8 cellular contexts compared by ENCODE assay signal in the genomic region with DNA sequence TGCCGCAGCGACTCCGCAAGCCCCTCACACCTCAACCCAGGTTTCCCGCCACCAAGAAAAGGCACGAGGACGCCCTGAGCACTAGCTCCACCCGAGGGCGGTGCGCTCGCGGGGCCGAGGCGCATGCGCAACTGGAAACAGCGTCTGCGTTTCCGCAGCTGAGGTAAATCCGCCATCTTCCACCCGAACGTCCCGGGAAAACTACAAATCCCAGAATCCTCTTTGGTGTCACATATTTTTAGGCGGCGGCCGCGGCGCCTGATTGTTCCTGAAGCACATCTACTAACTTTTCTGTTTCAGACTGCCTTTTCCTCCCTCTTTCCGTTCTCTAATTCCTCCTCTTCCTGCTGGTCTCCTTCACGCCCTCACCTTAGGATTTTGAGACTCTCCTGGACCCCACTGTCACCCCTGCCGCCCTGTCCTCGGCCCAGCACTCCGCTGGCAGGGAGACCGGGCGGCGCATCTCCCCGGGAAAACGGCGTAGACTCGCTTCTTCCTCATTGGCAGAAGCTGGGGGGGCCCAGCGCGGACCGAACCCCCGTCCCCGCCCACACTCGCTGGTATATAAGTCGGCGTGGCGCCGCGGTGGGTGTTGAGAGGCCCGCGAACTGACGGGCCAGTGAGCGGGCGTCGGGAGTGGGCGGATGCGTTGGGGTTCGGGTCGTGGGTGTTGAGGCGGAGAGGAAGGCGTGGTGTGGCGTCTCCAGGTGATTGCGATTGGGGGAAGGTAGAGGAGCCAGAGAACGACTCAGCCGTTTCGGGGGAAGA. TPM values are rescaled to one million over a fixed set of nuclear protein-coding genes. Genes with fewer than 3 reads are reported as not detected.
DNase-seq lines count a peak whose midpoint lies in the region; ATAC-seq and TF ChIP-seq lines count a peak whose summit lies in the region.

A gene with protein sequence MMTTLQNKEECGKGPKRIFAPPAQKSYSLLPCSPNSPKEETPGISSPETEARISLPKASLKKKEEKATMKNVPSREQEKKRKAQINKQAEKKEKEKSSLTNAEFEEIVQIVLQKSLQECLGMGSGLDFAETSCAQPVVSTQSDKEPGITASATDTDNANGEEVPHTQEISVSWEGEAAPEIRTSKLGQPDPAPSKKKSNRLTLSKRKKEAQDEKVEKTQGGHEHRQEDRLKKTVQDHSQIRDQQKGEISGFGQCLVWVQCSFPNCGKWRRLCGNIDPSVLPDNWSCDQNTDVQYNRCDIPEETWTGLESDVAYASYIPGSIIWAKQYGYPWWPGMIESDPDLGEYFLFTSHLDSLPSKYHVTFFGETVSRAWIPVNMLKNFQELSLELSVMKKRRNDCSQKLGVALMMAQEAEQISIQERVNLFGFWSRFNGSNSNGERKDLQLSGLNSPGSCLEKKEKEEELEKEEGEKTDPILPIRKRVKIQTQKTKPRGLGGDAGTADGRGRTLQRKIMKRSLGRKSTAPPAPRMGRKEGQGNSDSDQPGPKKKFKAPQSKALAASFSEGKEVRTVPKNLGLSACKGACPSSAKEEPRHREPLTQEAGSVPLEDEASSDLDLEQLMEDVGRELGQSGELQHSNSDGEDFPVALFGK (minus strand): TSS at position 505 of the 768 bp plus-strand sequence. CDS start 8,054 bp downstream, outside the sequence.

- TF ChIP-seq CTCF in C4-2B (conservative IDR thresholded peaks at IDR 0.05) (no peak), dorsolateral prefrontal cortex (IDR thresholded peaks at IDR 0.05 in 54 of 56, conservative IDR thresholded peaks at IDR 0.05 in 2 of 56; ENCODE audit: low read depth in 1 of 56, partially characterized antibody in 56 of 56) (peak in 43 of 56 donors; percentile 2 to 58 (median 32)), liver (IDR thresholded peaks at IDR 0.05; ENCODE audit: low read depth, low read length, missing input control) (no peak)

- H3K36me3 Mint-ChIP-seq in activated CD4-positive, alpha-beta memory T cell treated with anti-CD3 and anti-CD28 coated beads for 36 hours, result peaks cover 36% of the 10 kb centered on the region

- H3K4me1 Mint-ChIP-seq in activated CD4-positive, alpha-beta memory T cell treated with anti-CD3 and anti-CD28 coated beads for 36 hours (ENCODE audit: low read depth), result peaks cover 39% of the 10 kb centered on the region

- H3K4me3 ChIP-seq in dorsolateral prefrontal cortex (peak within 1 kb of the TSS; percentile 67 to 99 (median 88)), liver (ENCODE audit: low read depth in 1 of 3, low read length in 3 of 3) (peak within 1 kb of the TSS; percentile 74 to 90 (median 87))

- H3K27ac Mint-ChIP-seq in activated CD4-positive, alpha-beta memory T cell treated with anti-CD3 and anti-CD28 coated beads for 36 hours, result peak within 1 kb of the TSS; percentile 100

- WGBS in liver, result under 1% methylated on average over 66 of the region's 66 CpGs

- peaks cover 8% of the 10 kb centered on the region for H3K27me3 Mint-ChIP-seq in activated CD4-positive, alpha-beta memory T cell treated with anti-CD3 and anti-CD28 coated beads for 36 hours

- DNase-seq in NCI-H774 (lab: John Stamatoyannopoulos, UW) (peak; percentile 93), dorsolateral prefrontal cortex (peak; percentile 89 to 98 (median 96))
- peak; percentile 97 for DNase-seq in activated CD4-positive, alpha-beta memory T cell treated with anti-CD3 and anti-CD28 coated beads for 36 hours
- peak; percentile 96 for DNase-seq in stimulated activated CD4-positive, alpha-beta T cell treated with anti-CD3 and anti-CD28 coated beads, Interleukin-4, amount 100 ng/mL, for 1 hour

- ATAC-seq in GM19397 (IDR thresholded peaks at IDR 0.05; ENCODE audit: unreplicated experiment), result peak; percentile 47
- ATAC-seq in HG03565 (IDR thresholded peaks at IDR 0.05; ENCODE audit: unreplicated experiment), result peak; percentile 25

- POLR2A ChIA-PET in activated CD4-positive, alpha-beta memory T cell treated with anti-CD3 and anti-CD28 coated beads for 36 hours (lab: Charles Lee), result interaction anchor here (0.6 to 3.0 kb wide), 29 partner anchors 8 to 446 kb away, joined by 3 to 15 read pairs (median 4); a partner anchor contains a TSS

- peaks cover 4% of the 10 kb centered on the region for H3K9me3 Mint-ChIP-seq in activated CD4-positive, alpha-beta memory T cell treated with anti-CD3 and anti-CD28 coated beads for 36 hours

- no peaks in the 10 kb centered on the region for H3K9me3 ChIP-seq in liver (ENCODE audit: control insufficient read depth in 4 of 4, low read length in 3 of 4)

- H3K4me3 Mint-ChIP-seq in activated CD4-positive, alpha-beta memory T cell treated with anti-CD3 and anti-CD28 coated beads for 36 hours, result peak within 1 kb of the TSS; percentile 98

- H3K27me3 ChIP-seq in dorsolateral prefrontal cortex, result no peaks in the 10 kb centered on the region
- H3K27me3 ChIP-seq in liver (ENCODE audit: control insufficient read depth in 4 of 4, insufficient read depth in 4 of 4, low read length in 3 of 4), result no peaks in the 10 kb centered on the region

- H3K36me3 ChIP-seq in liver (ENCODE audit: control insufficient read depth in 4 of 4, insufficient read depth in 3 of 4, low read depth in 1 of 4, low read length in 3 of 4), result peaks cover 4 to 5% (median 5%) of the 10 kb centered on the region in 4 donors

- H3K27ac ChIP-seq in C4-2B, result peak within 1 kb of the TSS; percentile 99
- peak within 1 kb of the TSS; percentile 98 to 100 (median 100) for H3K27ac ChIP-seq in dorsolateral prefrontal cortex
- peak within 1 kb of the TSS; percentile 100 for H3K27ac ChIP-seq in liver (ENCODE audit: low read depth in 1 of 2, low read length in 2 of 2)

- peaks cover 12 to 27% (median 18%) of the 10 kb centered on the region in 4 donors for H3K4me1 ChIP-seq in liver (ENCODE audit: control insufficient read depth in 4 of 4, insufficient read depth in 4 of 4, low read length in 3 of 4)

- peak in 1 of 2 donors; percentile 12 for TF ChIP-seq RAD21 in liver (IDR thresholded peaks at IDR 0.05)

- H3K9ac ChIP-seq in liver (ENCODE audit: low read depth in 1 of 2, low read length in 2 of 2), result peak within 1 kb of the TSS; percentile 93 to 99

- intact Hi-C loops in activated CD4-positive, alpha-beta memory T cell treated with anti-CD3 and anti-CD28 coated beads for 36 hours (cut with micrococcal nuclease), result loop anchor here (1.0 to 5.0 kb wide), 5 partner anchors 8 to 1020 kb away; a partner anchor contains a TSS
- intact Hi-C loops in dorsolateral prefrontal cortex (cut with DNase I), result loop anchor here (1.0 to 10.0 kb wide), 4 partner anchors 8 to 324 kb away; a partner anchor contains a TSS

- CTCF ChIA-PET in activated CD4-positive, alpha-beta memory T cell treated with anti-CD3 and anti-CD28 coated beads for 36 hours (lab: Charles Lee), result interaction anchor here (0.6 to 1.1 kb wide), 4 partner anchors 8 to 263 kb away, joined by 3 to 4 read pairs (median 3); a partner anchor contains a TSS

TF ChIP-seq in liver, 16 proteins besides CTCF, POLR2A, EP300 and RAD21 (continues in another document):
- TF ChIP-seq FOXA2 (IDR thresholded peaks at IDR 0.05) (peak; percentile 7), TAF1 (conservative IDR thresholded peaks at IDR 0.05) (peak; percentile 96), JUND (IDR thresholded peaks at IDR 0.05) (no peak), YY1 (IDR thresholded peaks at IDR 0.05) (peak; percentile 98), SP1 (IDR thresholded peaks at IDR 0.05) (peak; percentile 84), HNF4G (IDR thresholded peaks at IDR 0.05) (no peak), GABPA (IDR thresholded peaks at IDR 0.05 in 1 of 2, conservative IDR thresholded peaks at IDR 0.05 in 1 of 2) (peak; percentile 30 to 80), NR2F2 (IDR thresholded peaks at IDR 0.05) (no peak), EGR1 (IDR thresholded peaks at IDR 0.05; ENCODE audit: low read depth in 2 of 2) (peak; percentile 87 to 92), FOXA1 (IDR thresholded peaks at IDR 0.05) (no peak), RXRA (IDR thresholded peaks at IDR 0.05) (peak in 1 of 2 donors; percentile 11)
- TF ChIP-seq, protein P1, sequence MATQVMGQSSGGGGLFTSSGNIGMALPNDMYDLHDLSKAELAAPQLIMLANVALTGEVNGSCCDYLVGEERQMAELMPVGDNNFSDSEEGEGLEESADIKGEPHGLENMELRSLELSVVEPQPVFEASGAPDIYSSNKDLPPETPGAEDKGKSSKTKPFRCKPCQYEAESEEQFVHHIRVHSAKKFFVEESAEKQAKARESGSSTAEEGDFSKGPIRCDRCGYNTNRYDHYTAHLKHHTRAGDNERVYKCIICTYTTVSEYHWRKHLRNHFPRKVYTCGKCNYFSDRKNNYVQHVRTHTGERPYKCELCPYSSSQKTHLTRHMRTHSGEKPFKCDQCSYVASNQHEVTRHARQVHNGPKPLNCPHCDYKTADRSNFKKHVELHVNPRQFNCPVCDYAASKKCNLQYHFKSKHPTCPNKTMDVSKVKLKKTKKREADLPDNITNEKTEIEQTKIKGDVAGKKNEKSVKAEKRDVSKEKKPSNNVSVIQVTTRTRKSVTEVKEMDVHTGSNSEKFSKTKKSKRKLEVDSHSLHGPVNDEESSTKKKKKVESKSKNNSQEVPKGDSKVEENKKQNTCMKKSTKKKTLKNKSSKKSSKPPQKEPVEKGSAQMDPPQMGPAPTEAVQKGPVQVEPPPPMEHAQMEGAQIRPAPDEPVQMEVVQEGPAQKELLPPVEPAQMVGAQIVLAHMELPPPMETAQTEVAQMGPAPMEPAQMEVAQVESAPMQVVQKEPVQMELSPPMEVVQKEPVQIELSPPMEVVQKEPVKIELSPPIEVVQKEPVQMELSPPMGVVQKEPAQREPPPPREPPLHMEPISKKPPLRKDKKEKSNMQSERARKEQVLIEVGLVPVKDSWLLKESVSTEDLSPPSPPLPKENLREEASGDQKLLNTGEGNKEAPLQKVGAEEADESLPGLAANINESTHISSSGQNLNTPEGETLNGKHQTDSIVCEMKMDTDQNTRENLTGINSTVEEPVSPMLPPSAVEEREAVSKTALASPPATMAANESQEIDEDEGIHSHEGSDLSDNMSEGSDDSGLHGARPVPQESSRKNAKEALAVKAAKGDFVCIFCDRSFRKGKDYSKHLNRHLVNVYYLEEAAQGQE (IDR thresholded peaks at IDR 0.05), result peak; percentile 94
- TF ChIP-seq, protein P2, sequence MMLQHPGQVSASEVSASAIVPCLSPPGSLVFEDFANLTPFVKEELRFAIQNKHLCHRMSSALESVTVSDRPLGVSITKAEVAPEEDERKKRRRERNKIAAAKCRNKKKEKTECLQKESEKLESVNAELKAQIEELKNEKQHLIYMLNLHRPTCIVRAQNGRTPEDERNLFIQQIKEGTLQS (IDR thresholded peaks at IDR 0.05), result no peak

RNA-seq across cellular contexts. Expression of the gene that starts here (rescaled TPM):
- total RNA-seq in activated CD4-positive, alpha-beta memory T cell treated with anti-CD3 and anti-CD28 coated beads for 36 hours, result 1 to 10 TPM; 3.9 to 4.0 TPM
- total RNA-seq in dorsolateral prefrontal cortex (10 to 100 TPM in 31 of 120 experiments, 1 to 10 TPM in 89; 3.3 to 20.5 (median 8.0) TPM), liver (1 to 10 TPM; 1.4 to 2.3 TPM)
- polyA plus RNA-seq in liver, result 1 to 10 TPM; 3.3 TPM

Comparison
In these comparisons a context has a peak if more than half of its experiments do, and no peak if none do; other contexts are left out.
1. Peak in every context shown above with its lines: DNase-seq, ATAC-seq, H3K4me3 ChIP-seq and H3K27ac ChIP-seq.
2. CTCF ChIP-seq: peak in dorsolateral prefrontal cortex (43 of 56); none in C4-2B (single experiment) and liver (single experiment).